In genomic region chr10:43782814-43783213, GRCh38 we compare ENCODE assay signal across 24 cellular contexts.
"Had no signal": no experiment of that assay in that cellular context is flagged by ENCODE, and none has a peak within 500 bp of the region (broad histone marks: within the 10 kb centered on the region; RNA-seq: fewer than 3 reads in every experiment).

No MANE protein-coding gene starts in this region.

- H3K4me3 Mint-ChIP-seq: activated B cell treated with CpG ODN at 0.5 μM for 24 hours; activated CD4-positive, alpha-beta T cell treated with anti-CD3 and anti-CD28 coated beads for 36 hours; activated naive CD8-positive, alpha-beta T cell; naive thymus-derived CD8-positive, alpha-beta T cell; neural crest cell; stimulated activated memory B cell treated with anti-CD40 and anti-IgM and Interleukin-4, amounts not matched to agents 10 μg/mL and 1 μg/mL and 100 μg/mL, for 72 hours; stimulated activated naive CD8-positive, alpha-beta T cell treated with anti-CD3 and anti-CD28 coated beads, Interleukin-15, amount 100 ng/mL, for 72 hours had no signal

- H3K36me3 Mint-ChIP-seq: activated naive CD8-positive, alpha-beta T cell; naive thymus-derived CD8-positive, alpha-beta T cell; stimulated activated memory B cell treated with anti-CD40 and anti-IgM and Interleukin-4, amounts not matched to agents 10 μg/mL and 1 μg/mL and 100 μg/mL, for 72 hours had no signal

- H3K36me3 ChIP-seq: ascending aorta, brain microvascular endothelial cell, heart left ventricle, sigmoid colon had no signal

- H3K27ac ChIP-seq: ascending aorta, brain microvascular endothelial cell, heart left ventricle, sigmoid colon had no signal

- H3K9me3 Mint-ChIP-seq: activated B cell treated with CpG ODN at 0.5 μM for 24 hours; naive thymus-derived CD8-positive, alpha-beta T cell; neural crest cell; stimulated activated memory B cell treated with anti-CD40 and anti-IgM and Interleukin-4, amounts not matched to agents 10 μg/mL and 1 μg/mL and 100 μg/mL, for 72 hours; stimulated activated naive CD8-positive, alpha-beta T cell treated with anti-CD3 and anti-CD28 coated beads, Interleukin-15, amount 100 ng/mL, for 72 hours had no signal

- H3K27ac Mint-ChIP-seq: activated B cell treated with CpG ODN at 0.5 μM for 24 hours; activated CD4-positive, alpha-beta T cell treated with anti-CD3 and anti-CD28 coated beads for 36 hours; stimulated activated memory B cell treated with anti-CD40 and anti-IgM and Interleukin-4, amounts not matched to agents 10 μg/mL and 1 μg/mL and 100 μg/mL, for 72 hours had no signal

- H3K9me3 ChIP-seq: ascending aorta, heart left ventricle, sigmoid colon had no signal

- H3K4me1 Mint-ChIP-seq: activated B cell treated with CpG ODN at 0.5 μM for 24 hours; neural crest cell; stimulated activated memory B cell treated with anti-CD40 and anti-IgM and Interleukin-4, amounts not matched to agents 10 μg/mL and 1 μg/mL and 100 μg/mL, for 72 hours had no signal

- H3K4me1 ChIP-seq: sigmoid colon had no signal

- DNase-seq: activated B cell treated with CpG ODN at 0.5 μM for 24 hours; activated CD4-positive, alpha-beta T cell treated with anti-CD3 and anti-CD28 coated beads for 36 hours; activated CD4-positive, alpha-beta T cell treated with anti-CD3 and anti-CD28 coated beads, Interleukin-2, amount 50 U/mL, for 4 hours; activated effector memory CD4-positive, alpha-beta T cell treated with Interleukin-2 at 50 U/mL for 16 hours; activated naive CD4-positive, alpha-beta T cell treated with Interleukin-2 at 50 U/mL for 16 hours; activated T-cell treated with anti-CD3 and anti-CD28 coated beads for 4 hours; brain microvascular endothelial cell; cortex of kidney; foreskin fibroblast; heart left ventricle; hypothalamus; naive thymus-derived CD8-positive, alpha-beta T cell; occipital lobe; retina; sigmoid colon; small intestine; stimulated activated CD4-positive, alpha-beta T cell treated with anti-CD3 and anti-CD28 coated beads, Interleukin-4, amount 100 ng/mL, for 4 hours; stimulated activated naive CD8-positive, alpha-beta T cell treated with anti-CD3 and anti-CD28 coated beads, Interleukin-15, amount 100 ng/mL, for 72 hours; substantia nigra had no signal

- H3K4me3 ChIP-seq: ascending aorta, heart left ventricle, sigmoid colon had no signal

- H3K27me3 ChIP-seq: ascending aorta, brain microvascular endothelial cell, heart left ventricle, sigmoid colon had no signal

- H3K27me3 Mint-ChIP-seq: activated CD4-positive, alpha-beta T cell treated with anti-CD3 and anti-CD28 coated beads for 36 hours; activated naive CD8-positive, alpha-beta T cell; naive thymus-derived CD8-positive, alpha-beta T cell; progenitor cell of endocrine pancreas; stimulated activated memory B cell treated with anti-CD40 and anti-IgM and Interleukin-4, amounts not matched to agents 10 μg/mL and 1 μg/mL and 100 μg/mL, for 72 hours; stimulated activated naive CD8-positive, alpha-beta T cell treated with anti-CD3 and anti-CD28 coated beads, Interleukin-15, amount 100 ng/mL, for 72 hours had no signal
